8 cellular contexts compared by ENCODE assay signal in the genomic region with DNA sequence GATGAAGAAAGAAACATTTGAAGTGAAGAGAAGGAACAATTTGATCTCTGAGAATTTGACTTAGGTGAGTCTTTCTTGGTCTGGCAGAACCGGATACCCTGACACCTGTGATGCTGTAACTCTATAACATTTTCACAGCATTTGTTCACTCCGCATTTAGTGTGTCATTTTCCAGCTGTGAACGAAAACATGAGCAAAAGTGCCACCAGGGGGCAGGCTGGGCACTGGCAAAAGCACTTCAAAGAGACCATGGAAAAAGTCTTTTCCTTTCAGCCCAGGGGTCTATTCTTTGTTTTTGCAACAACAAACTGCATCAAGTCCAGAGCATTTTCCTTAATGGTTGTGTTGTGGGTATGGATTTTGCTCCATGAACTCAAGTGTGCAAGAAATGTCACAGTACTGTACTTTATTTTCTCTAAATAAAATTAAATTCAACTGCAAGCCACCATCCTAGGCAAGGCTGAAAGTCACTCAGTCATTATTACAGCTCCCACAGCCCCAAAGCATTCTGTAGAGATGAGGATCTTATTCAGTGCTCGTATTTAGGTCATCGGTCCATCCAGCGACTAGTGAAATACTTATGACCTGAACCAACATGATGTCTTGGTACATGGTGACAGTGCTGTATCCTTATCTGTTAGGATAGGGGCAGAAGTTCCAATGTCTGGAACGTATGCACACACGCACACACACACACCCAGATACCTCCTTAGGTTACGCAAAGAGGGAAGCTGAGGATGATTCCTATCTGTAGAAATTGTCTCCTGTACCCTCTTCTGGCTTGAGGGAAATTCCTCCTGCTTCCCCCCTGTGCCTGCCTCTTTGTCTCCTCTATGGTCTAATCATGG.
DNase-seq lines count a peak whose midpoint lies in the region; ATAC-seq and TF ChIP-seq lines count a peak whose summit lies in the region.

No MANE protein-coding gene starts in this region.

- H3K36me3 Mint-ChIP-seq in naive thymus-derived CD8-positive, alpha-beta T cell, result no peaks in the 10 kb centered on the region
- no peaks in the 10 kb centered on the region for H3K36me3 Mint-ChIP-seq in stimulated activated effector memory CD8-positive, alpha-beta T cell treated with anti-CD3 and anti-CD28 coated beads, Interleukin-12 subunit alpha, Interleukin-12 subunit beta, amount 100 ng/mL, for 72 hours

- ATAC-seq in HG02623 (IDR thresholded peaks at IDR 0.05; ENCODE audit: unreplicated experiment) (peak; percentile 66), GM19328 (IDR thresholded peaks at IDR 0.05; ENCODE audit: unreplicated experiment) (no peak)
- peak in 1 of 2 donors; percentile 53 for ATAC-seq in naive thymus-derived CD8-positive, alpha-beta T cell
- ATAC-seq in stimulated activated effector memory CD8-positive, alpha-beta T cell treated with anti-CD3 and anti-CD28 coated beads, Interleukin-12 subunit alpha, Interleukin-12 subunit beta, amount 100 ng/mL, for 72 hours, result peak; percentile 55

- no peaks in the 10 kb centered on the region for H3K9me3 Mint-ChIP-seq in naive thymus-derived CD8-positive, alpha-beta T cell
- H3K9me3 Mint-ChIP-seq in stimulated activated effector memory CD8-positive, alpha-beta T cell treated with anti-CD3 and anti-CD28 coated beads, Interleukin-12 subunit alpha, Interleukin-12 subunit beta, amount 100 ng/mL, for 72 hours, result no peaks in the 10 kb centered on the region

- TF ChIP-seq POLR2A in erythroblast (IDR thresholded peaks at IDR 0.05; ENCODE audit: low read length), result no peak

- peak overlapping the region in 1 of 10 donors; percentile 33 for H3K27ac Mint-ChIP-seq in naive thymus-derived CD8-positive, alpha-beta T cell
- no peak overlapping the region for H3K27ac Mint-ChIP-seq in stimulated activated effector memory CD8-positive, alpha-beta T cell treated with anti-CD3 and anti-CD28 coated beads, Interleukin-12 subunit alpha, Interleukin-12 subunit beta, amount 100 ng/mL, for 72 hours

- H3K4me3 Mint-ChIP-seq in naive thymus-derived CD8-positive, alpha-beta T cell, result no peak overlapping the region
- H3K4me3 Mint-ChIP-seq in stimulated activated effector memory CD8-positive, alpha-beta T cell treated with anti-CD3 and anti-CD28 coated beads, Interleukin-12 subunit alpha, Interleukin-12 subunit beta, amount 100 ng/mL, for 72 hours, result no peak overlapping the region

- DNase-seq in EL (peak; percentile 60), NCI-H82 (lab: John Stamatoyannopoulos, UW) (peak; percentile 70), erythroblast (lab: John Stamatoyannopoulos, UW) (peak; percentile 47 to 68)
- peak; percentile 72 for DNase-seq in activated CD8-positive, alpha-beta memory T cell treated with anti-CD3 and anti-CD28 coated beads, Interleukin-2, amount 50 U/mL, for 4 hours
- peak; percentile 45 to 80 (median 62) for DNase-seq in naive thymus-derived CD8-positive, alpha-beta T cell
- peak; percentile 42 to 80 for DNase-seq in stimulated activated effector memory CD8-positive, alpha-beta T cell treated with anti-CD3 and anti-CD28 coated beads, Interleukin-12 subunit alpha, Interleukin-12 subunit beta, amount 100 ng/mL, for 72 hours (ENCODE audit: low spot score in 2 of 2)

- POLR2A ChIA-PET in naive thymus-derived CD8-positive, alpha-beta T cell (lab: Charles Lee), result no interaction called here

- peaks cover 0 to 10% (median 2%) of the 10 kb centered on the region in 4 donors for H3K4me1 Mint-ChIP-seq in naive thymus-derived CD8-positive, alpha-beta T cell
- H3K4me1 Mint-ChIP-seq in stimulated activated effector memory CD8-positive, alpha-beta T cell treated with anti-CD3 and anti-CD28 coated beads, Interleukin-12 subunit alpha, Interleukin-12 subunit beta, amount 100 ng/mL, for 72 hours, result no peaks in the 10 kb centered on the region

- peaks cover 0 to 10% (median 5%) of the 10 kb centered on the region in 5 donors for H3K27me3 Mint-ChIP-seq in naive thymus-derived CD8-positive, alpha-beta T cell
